Comparison of ENCODE assay signal across 8 cellular contexts in the genomic region with DNA sequence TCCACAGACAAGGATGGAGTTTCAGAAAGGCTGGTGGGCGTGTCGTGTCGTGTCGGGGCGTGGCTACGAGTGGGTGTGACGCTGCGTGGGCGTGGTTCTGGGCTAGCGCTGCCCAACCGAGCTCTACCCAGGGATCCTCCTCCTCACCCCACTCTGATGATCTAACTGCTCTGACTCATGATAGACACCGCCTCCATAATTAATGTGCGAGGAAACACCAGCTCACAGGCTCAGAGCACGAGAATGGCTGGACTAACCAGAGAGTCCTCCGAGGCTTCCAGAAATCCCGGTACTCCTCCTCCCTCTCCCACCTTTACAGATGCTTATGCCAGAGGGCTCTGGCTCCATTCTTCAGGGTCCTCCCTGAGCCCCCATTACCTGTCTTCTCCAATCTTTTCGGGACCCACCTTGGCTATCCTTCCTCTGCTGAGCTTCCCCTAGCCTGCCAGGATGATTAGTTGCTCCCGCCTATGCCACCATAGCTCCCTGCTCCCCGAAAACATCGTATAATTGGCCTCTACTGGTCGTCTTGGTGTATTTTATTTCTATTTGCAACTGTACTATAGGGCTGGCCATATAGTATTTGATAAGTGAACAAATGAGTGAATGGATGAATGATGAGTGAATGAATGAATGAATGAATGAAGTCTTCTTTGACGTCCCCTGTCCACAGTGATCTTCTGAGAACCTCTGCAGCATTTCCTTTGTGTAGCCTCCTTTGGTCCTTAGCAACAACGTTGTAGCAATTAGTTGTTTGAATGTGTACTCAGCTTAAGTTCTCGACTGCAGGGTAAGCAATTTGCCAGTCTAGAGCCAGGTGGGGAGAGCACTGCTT. TPM values are rescaled to one million over a fixed set of nuclear protein-coding genes. Genes with fewer than 3 reads are reported as not detected.
DNase-seq lines count a peak whose midpoint lies in the region; ATAC-seq and TF ChIP-seq lines count a peak whose summit lies in the region.

No MANE protein-coding gene starts in this region.

- POLR2A ChIA-PET in GM10248 (lab: Yijun Ruan, JAX) = no interaction called here

- no peak overlapping the region for H3K9ac ChIP-seq in MM.1S (ENCODE audit: low read length)

- no peaks in the 10 kb centered on the region for H3K9me2 ChIP-seq in MM.1S (replicated peaks; ENCODE audit: insufficient read depth, low read length)

- no peaks in the 10 kb centered on the region for H3K4me1 ChIP-seq in MM.1S (ENCODE audit: low read length)
- peaks cover 29% of the 10 kb centered on the region for H3K4me1 ChIP-seq in cardiac muscle cell (ENCODE audit: low read depth)

- no peaks in the 10 kb centered on the region for H3K79me2 ChIP-seq in MM.1S (ENCODE audit: low read length)

- H3K9me3 ChIP-seq in MM.1S (replicated peaks; ENCODE audit: insufficient read depth, low read length) = no peaks in the 10 kb centered on the region
- H3K9me3 ChIP-seq in cardiac muscle cell (ENCODE audit: low read depth) = no peaks in the 10 kb centered on the region

- H3K27me3 ChIP-seq in MM.1S (replicated peaks; ENCODE audit: insufficient read depth, low read length) (no peaks in the 10 kb centered on the region), cardiac muscle cell (no peaks in the 10 kb centered on the region)

- intact Hi-C loops in posterior cingulate gyrus (cut with DNase I) = loop anchor here (10.0 kb wide), 1 partner anchor 63 kb away; no protein-coding TSS in a partner anchor

- DNase-seq in GM10248 (ENCODE audit: extremely low spot score) (peak; percentile 67), MM.1S (peak; percentile 28), SK-N-DZ (ENCODE audit: low spot score) (peak; percentile 88), cardiac muscle cell (ENCODE audit: low read depth in 1 of 2, low spot score in 1 of 2) (peak; percentile 83 to 93), posterior cingulate gyrus (peak; percentile 63 to 97 (median 82)), ureter (ENCODE audit: low spot score) (peak; percentile 93)
- DNase-seq in activated naive CD8-positive, alpha-beta T cell treated with anti-CD3 and anti-CD28 coated beads, Interleukin-2, amount 50 U/mL, for 16 hours (ENCODE audit: low read depth, low spot score) = peak; percentile 11

- H3F3A ChIP-seq in MM.1S (ENCODE audit: insufficient read depth, low read length) = no peaks in the 10 kb centered on the region

- ATAC-seq in GM21390 (IDR thresholded peaks at IDR 0.05; ENCODE audit: unreplicated experiment) = no peak

- H3K36me3 ChIP-seq in MM.1S (replicated peaks; ENCODE audit: insufficient read depth, low read length) = no peaks in the 10 kb centered on the region
- no peaks in the 10 kb centered on the region for H3K36me3 ChIP-seq in cardiac muscle cell

- H3K27ac ChIP-seq in MM.1S (ENCODE audit: low read length) (no peak overlapping the region), cardiac muscle cell (peak overlapping the region; percentile 64)

- no peak overlapping the region for H3K4me3 ChIP-seq in MM.1S (ENCODE audit: low read length)
- H3K4me3 ChIP-seq in cardiac muscle cell = no peak overlapping the region

- no peaks in the 10 kb centered on the region for H4K20me1 ChIP-seq in MM.1S (ENCODE audit: insufficient read depth, low read length)

- TF ChIP-seq CTCF in GM10248 (IDR thresholded peaks at IDR 0.05; ENCODE audit: control extremely low read depth, extremely low read depth, low read depth, missing control alignments) = no peak
- TF ChIP-seq CTCF in MM.1S (IDR thresholded peaks at IDR 0.05; ENCODE audit: low read length) = no peak
- no peak for TF ChIP-seq CTCF in cardiac muscle cell (IDR thresholded peaks at IDR 0.05; ENCODE audit: low read depth, low read length)

- no peak overlapping the region for H2AFZ ChIP-seq in MM.1S (ENCODE audit: low read length)

- CTCF ChIA-PET in GM10248 (lab: Yijun Ruan, JAX) = interaction anchor here (0.8 to 4.7 kb wide), 5 partner anchors 11 to 100 kb away, joined by 3 to 21 read pairs (median 5); no protein-coding TSS in a partner anchor

- H3K4me2 ChIP-seq in MM.1S (ENCODE audit: low read depth, low read length) = peak overlapping the region; percentile 6; the same call in 1 of the 2 replicates

RNA-seq across cellular contexts. Expression of gene TMPRSS13, which starts 21.7 kb away (rescaled TPM):
- polyA plus RNA-seq in SK-N-DZ (2014; cell fraction: cytosol; rRNA removed) = not detected in 2 replicates
- not detected in 2 replicates for polyA plus RNA-seq in SK-N-DZ (2014; cell fraction: nucleus; rRNA removed)
- 0.04 and 0.66 TPM in 2 replicates for total RNA-seq in cardiac muscle cell
- polyA plus RNA-seq in cardiac muscle cell = 0.40 TPM in 1 of 2 replicates, not detected in the other
- 1.9 TPM for total RNA-seq in ureter

RNA-seq across cellular contexts. Expression of gene FXYD6, which starts 31.0 kb away (rescaled TPM):
- polyA plus RNA-seq in SK-N-DZ (2014; cell fraction: cytosol; rRNA removed) = 123 and 162 TPM in 2 replicates
- 106 and 158 TPM in 2 replicates for polyA plus RNA-seq in SK-N-DZ (2014; cell fraction: nucleus; rRNA removed)
- 324 and 403 TPM in 2 replicates for total RNA-seq in cardiac muscle cell
- polyA plus RNA-seq in cardiac muscle cell = 310 and 541 TPM in 2 replicates
- 41.8 TPM for total RNA-seq in ureter

Comparison
In these comparisons a context has a peak if more than half of its experiments do, and no peak if none do; other contexts are left out.
1. DNase-seq: peak in every context shown above with its lines; median percentile 93 in ureter; 88 in SK-N-DZ; 88 in cardiac muscle cell; 82 in posterior cingulate gyrus; 67 in GM10248; 28 in MM.1S; 11 in activated naive CD8-positive, alpha-beta T cell treated with anti-CD3 and anti-CD28 coated beads, Interleukin-2, amount 50 U/mL, for 16 hours.